1 cellular context compared by ENCODE assay signal in genomic region chr6:118627724-118628123, GRCh38.
TF ChIP-seq lines count a peak whose summit lies in the region.

No MANE protein-coding gene starts in this region.

TF ChIP-seq in SK-N-SH, 30 proteins besides CTCF, POLR2A, EP300 and RAD21 (continued from another document):
- TF ChIP-seq PBX3 (IDR thresholded peaks at IDR 0.05) (no peak), MAX (IDR thresholded peaks at IDR 0.05; ENCODE audit: low read depth) (no peak), FOSL2 (IDR thresholded peaks at IDR 0.05; ENCODE audit: borderline replicate concordance, low read depth) (no peak), GATA2 (CRISPR knock-in tag; IDR thresholded peaks at IDR 0.05) (no peak), YY1 (IDR thresholded peaks at IDR 0.05; ENCODE audit: low read depth) (no peak), EZH2phosphoT487 (IDR thresholded peaks at IDR 0.05; ENCODE audit: borderline replicate concordance, low read depth) (no peak), USF1 (IDR thresholded peaks at IDR 0.05; ENCODE audit: borderline replicate concordance, low read depth) (no peak), FOXM1 (IDR thresholded peaks at IDR 0.05; ENCODE audit: low read depth) (no peak)
